In genomic region chr2:173623411-173624076, GRCh38 we compare ENCODE assay signal across 1 cellular context.
TF ChIP-seq lines count a peak whose summit lies in the region.

No MANE protein-coding gene starts in this region.

TF ChIP-seq in IMR-90, 13 proteins besides CTCF, POLR2A, EP300 and RAD21 (continued from another document):
- TF ChIP-seq ELK1 (IDR thresholded peaks at IDR 0.05; ENCODE audit: borderline replicate concordance, low read depth, low read length), result no peak
